In the genomic region with DNA sequence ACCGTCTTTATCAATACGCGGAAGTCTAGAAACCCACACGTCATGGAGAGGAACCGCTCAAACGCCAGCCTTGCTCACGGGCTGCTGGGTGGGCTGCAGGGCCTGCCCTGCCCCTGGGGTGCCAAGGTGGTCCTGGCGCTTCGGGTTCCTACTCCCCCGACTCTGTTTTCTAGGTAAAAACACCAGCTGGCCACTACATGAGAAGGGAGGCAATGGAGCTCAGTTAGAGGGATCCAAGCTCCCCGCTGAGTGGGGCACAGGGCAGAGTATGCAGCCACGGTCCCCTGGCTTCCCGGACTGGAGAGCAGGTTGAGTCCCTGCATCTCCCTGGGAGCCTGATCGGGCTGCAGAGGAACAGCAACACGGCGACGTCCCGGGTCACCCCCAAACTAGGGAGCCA, we compare ENCODE assay signal across 21 cellular contexts. TPM values are rescaled to one million over a fixed set of nuclear protein-coding genes. Genes with fewer than 3 reads are reported as not detected.
"Had no signal": no experiment of that assay in that cellular context is flagged by ENCODE, and none has a peak within 500 bp of the region (broad histone marks: within the 10 kb centered on the region; RNA-seq: fewer than 3 reads in every experiment).

No MANE protein-coding gene starts in this region.

- H3K27ac ChIP-seq: HL-60 had no signal

- ATAC-seq: K562 had no signal

- DNase-seq: MV-4-11, NCI-H1092, NCI-H1105 treated with DMSO at 0.1 percent for 48 hours, NCI-H1417 treated with DMSO at 0.1 percent for 48 hours, NCI-H146, NCI-H1694 treated with DMSO at 0.1 percent for 48 hours, NCI-H1930, NCI-H2081, NCI-H2107, NCI-H2227 treated with DMSO at 0.1 percent for 48 hours, NCI-H524, NCI-H526 treated with DMSO at 0.1 percent for 48 hours, NCI-H774, RPMI8226, SHP77, SK-N-SH, SW 1271 had no signal

- H3K9me3 Mint-ChIP-seq: IgD-negative memory B cell had no signal

- H3K4me3 ChIP-seq: K562 had no signal

- H3K9me3 ChIP-seq: SK-N-SH had no signal

RNA-seq across cellular contexts. Expression of a gene that starts 41.2 kb away (rescaled TPM):
- total RNA-seq: K562, LHCN-M2 had no signal
